Comparison of ENCODE assay signal across 1 cellular context in genomic region chr6:138248878-138249277, GRCh38.
TF ChIP-seq lines count a peak whose summit lies in the region.

No MANE protein-coding gene starts in this region.

TF ChIP-seq in HepG2, 621 proteins besides CTCF, POLR2A, EP300 and RAD21 (continued from another document and continues in another):
- TF ChIP-seq, protein P1, sequence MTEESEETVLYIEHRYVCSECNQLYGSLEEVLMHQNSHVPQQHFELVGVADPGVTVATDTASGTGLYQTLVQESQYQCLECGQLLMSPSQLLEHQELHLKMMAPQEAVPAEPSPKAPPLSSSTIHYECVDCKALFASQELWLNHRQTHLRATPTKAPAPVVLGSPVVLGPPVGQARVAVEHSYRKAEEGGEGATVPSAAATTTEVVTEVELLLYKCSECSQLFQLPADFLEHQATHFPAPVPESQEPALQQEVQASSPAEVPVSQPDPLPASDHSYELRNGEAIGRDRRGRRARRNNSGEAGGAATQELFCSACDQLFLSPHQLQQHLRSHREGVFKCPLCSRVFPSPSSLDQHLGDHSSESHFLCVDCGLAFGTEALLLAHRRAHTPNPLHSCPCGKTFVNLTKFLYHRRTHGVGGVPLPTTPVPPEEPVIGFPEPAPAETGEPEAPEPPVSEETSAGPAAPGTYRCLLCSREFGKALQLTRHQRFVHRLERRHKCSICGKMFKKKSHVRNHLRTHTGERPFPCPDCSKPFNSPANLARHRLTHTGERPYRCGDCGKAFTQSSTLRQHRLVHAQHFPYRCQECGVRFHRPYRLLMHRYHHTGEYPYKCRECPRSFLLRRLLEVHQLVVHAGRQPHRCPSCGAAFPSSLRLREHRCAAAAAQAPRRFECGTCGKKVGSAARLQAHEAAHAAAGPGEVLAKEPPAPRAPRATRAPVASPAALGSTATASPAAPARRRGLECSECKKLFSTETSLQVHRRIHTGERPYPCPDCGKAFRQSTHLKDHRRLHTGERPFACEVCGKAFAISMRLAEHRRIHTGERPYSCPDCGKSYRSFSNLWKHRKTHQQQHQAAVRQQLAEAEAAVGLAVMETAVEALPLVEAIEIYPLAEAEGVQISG (CRISPR knock-in tag; IDR thresholded peaks at IDR 0.05): 0 out of 2 replicates have a peak, but pooled peaks have one; percentile 24
- TF ChIP-seq SALL2 (CRISPR knock-in tag; IDR thresholded peaks at IDR 0.05) (no peak), KDM6A (CRISPR knock-in tag; IDR thresholded peaks at IDR 0.05; ENCODE audit: low read depth) (0 out of 2 replicates have a peak, but pooled peaks have one; percentile 25), ZBTB7A (CRISPR knock-in tag; IDR thresholded peaks at IDR 0.05) (no peak), RFXAP (CRISPR knock-in tag; IDR thresholded peaks at IDR 0.05; ENCODE audit: borderline replicate concordance) (0 out of 2 replicates have a peak, but pooled peaks have one; percentile 34), ZMYM4 (CRISPR knock-in tag; IDR thresholded peaks at IDR 0.05) (0 out of 2 replicates have a peak, but pooled peaks have one; percentile 28), CREM (IDR thresholded peaks at IDR 0.05) (peak; percentile 62; the same call in 1 of the 2 replicates), CREM (CRISPR knock-in tag; IDR thresholded peaks at IDR 0.05) (no peak), BCL6 (CRISPR knock-in tag; IDR thresholded peaks at IDR 0.05) (peak; percentile 100), FOXO1 (CRISPR knock-in tag; IDR thresholded peaks at IDR 0.05) (peak; percentile 73; the same call in 1 of the 2 replicates), KLF16 (CRISPR knock-in tag; IDR thresholded peaks at IDR 0.05) (peak in 1 of 2 experiments; percentile 53; a peak in 1 of 4 replicates), TEAD2 (CRISPR knock-in tag; IDR thresholded peaks at IDR 0.05) (no peak), ZKSCAN8 (CRISPR knock-in tag; IDR thresholded peaks at IDR 0.05; ENCODE audit: borderline replicate concordance) (peak; percentile 82; the same call in 1 of the 2 replicates), LRRFIP1 (CRISPR knock-in tag; conservative IDR thresholded peaks at IDR 0.05) (no peak), NKX3-1 (CRISPR knock-in tag; IDR thresholded peaks at IDR 0.05) (0 out of 2 replicates have a peak, but pooled peaks have one; percentile 32), SKI (IDR thresholded peaks at IDR 0.05; ENCODE audit: partially characterized antibody) (peak; percentile 99), ATF6 (CRISPR knock-in tag; conservative IDR thresholded peaks at IDR 0.05) (no peak), ZBTB3 (CRISPR knock-in tag; IDR thresholded peaks at IDR 0.05; ENCODE audit: borderline replicate concordance, low read depth) (peak; percentile 80; the same call in 1 of the 2 replicates), ARID3A (IDR thresholded peaks at IDR 0.05; ENCODE audit: low read depth, low read length) (peak; percentile 32; the same call in 1 of the 2 replicates), CREB1 (IDR thresholded peaks at IDR 0.05) (0 out of 2 replicates have a peak, but pooled peaks have one; percentile 15), CREB1 (CRISPR knock-in tag; IDR thresholded peaks at IDR 0.05) (no peak), SIN3B (IDR thresholded peaks at IDR 0.05; ENCODE audit: low read length) (no peak), SATB2 (CRISPR knock-in tag; IDR thresholded peaks at IDR 0.05) (no peak), YEATS4 (CRISPR knock-in tag; IDR thresholded peaks at IDR 0.05; ENCODE audit: borderline replicate concordance) (no peak), ZNF572 (CRISPR knock-in tag; IDR thresholded peaks at IDR 0.05) (no peak), THRA (CRISPR knock-in tag; IDR thresholded peaks at IDR 0.05; ENCODE audit: borderline replicate concordance) (peak; percentile 52; the same call in 1 of the 2 replicates), GATAD1 (CRISPR knock-in tag; IDR thresholded peaks at IDR 0.05) (0 out of 2 replicates have a peak, but pooled peaks have one; percentile 30), GABPA (IDR thresholded peaks at IDR 0.05; ENCODE audit: low read depth, low read length) (no peak), GABPA (CRISPR knock-in tag; IDR thresholded peaks at IDR 0.05; ENCODE audit: low read depth) (0 out of 2 replicates have a peak, but pooled peaks have one; percentile 25), CEBPG (CRISPR knock-in tag; IDR thresholded peaks at IDR 0.05) (0 out of 2 replicates have a peak, but pooled peaks have one; percentile 22), PHF5A (CRISPR knock-in tag; IDR thresholded peaks at IDR 0.05; ENCODE audit: low read depth, unreplicated experiment) (no peak), ZNF18 (CRISPR knock-in tag; IDR thresholded peaks at IDR 0.05; ENCODE audit: insufficient replicate concordance) (peak; percentile 42), GFI1 (CRISPR knock-in tag; IDR thresholded peaks at IDR 0.05; ENCODE audit: borderline replicate concordance) (peak; percentile 96), CBFB (CRISPR knock-in tag; IDR thresholded peaks at IDR 0.05) (no peak), ZNF816 (CRISPR knock-in tag; IDR thresholded peaks at IDR 0.05; ENCODE audit: borderline replicate concordance) (no peak), ISX (CRISPR knock-in tag; conservative IDR thresholded peaks at IDR 0.05) (no peak)
- TF ChIP-seq, protein P2, sequence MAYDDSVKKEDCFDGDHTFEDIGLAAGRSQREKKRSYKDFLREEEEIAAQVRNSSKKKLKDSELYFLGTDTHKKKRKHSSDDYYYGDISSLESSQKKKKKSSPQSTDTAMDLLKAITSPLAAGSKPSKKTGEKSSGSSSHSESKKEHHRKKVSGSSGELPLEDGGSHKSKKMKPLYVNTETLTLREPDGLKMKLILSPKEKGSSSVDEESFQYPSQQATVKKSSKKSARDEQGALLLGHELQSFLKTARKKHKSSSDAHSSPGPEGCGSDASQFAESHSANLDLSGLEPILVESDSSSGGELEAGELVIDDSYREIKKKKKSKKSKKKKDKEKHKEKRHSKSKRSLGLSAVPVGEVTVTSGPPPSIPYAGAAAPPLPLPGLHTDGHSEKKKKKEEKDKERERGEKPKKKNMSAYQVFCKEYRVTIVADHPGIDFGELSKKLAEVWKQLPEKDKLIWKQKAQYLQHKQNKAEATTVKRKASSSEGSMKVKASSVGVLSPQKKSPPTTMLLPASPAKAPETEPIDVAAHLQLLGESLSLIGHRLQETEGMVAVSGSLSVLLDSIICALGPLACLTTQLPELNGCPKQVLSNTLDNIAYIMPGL (CRISPR knock-in tag; IDR thresholded peaks at IDR 0.05; ENCODE audit: borderline replicate concordance in 1 of 2, low read depth in 1 of 2): peak in 1 of 2 experiments; percentile 48; a peak in 1 of 4 replicates
- TF ChIP-seq, protein P3, sequence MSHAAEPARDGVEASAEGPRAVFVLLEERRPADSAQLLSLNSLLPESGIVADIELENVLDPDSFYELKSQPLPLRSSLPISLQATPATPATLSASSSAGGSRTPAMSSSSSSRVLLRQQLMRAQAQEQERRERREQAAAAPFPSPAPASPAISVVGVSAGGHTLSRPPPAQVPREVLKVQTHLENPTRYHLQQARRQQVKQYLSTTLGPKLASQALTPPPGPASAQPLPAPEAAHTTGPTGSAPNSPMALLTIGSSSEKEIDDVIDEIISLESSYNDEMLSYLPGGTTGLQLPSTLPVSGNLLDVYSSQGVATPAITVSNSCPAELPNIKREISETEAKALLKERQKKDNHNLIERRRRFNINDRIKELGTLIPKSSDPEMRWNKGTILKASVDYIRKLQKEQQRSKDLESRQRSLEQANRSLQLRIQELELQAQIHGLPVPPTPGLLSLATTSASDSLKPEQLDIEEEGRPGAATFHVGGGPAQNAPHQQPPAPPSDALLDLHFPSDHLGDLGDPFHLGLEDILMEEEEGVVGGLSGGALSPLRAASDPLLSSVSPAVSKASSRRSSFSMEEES (CRISPR knock-in tag; IDR thresholded peaks at IDR 0.05): peak; percentile 40; the same call in 1 of the 2 replicates
- TF ChIP-seq, protein P4, sequence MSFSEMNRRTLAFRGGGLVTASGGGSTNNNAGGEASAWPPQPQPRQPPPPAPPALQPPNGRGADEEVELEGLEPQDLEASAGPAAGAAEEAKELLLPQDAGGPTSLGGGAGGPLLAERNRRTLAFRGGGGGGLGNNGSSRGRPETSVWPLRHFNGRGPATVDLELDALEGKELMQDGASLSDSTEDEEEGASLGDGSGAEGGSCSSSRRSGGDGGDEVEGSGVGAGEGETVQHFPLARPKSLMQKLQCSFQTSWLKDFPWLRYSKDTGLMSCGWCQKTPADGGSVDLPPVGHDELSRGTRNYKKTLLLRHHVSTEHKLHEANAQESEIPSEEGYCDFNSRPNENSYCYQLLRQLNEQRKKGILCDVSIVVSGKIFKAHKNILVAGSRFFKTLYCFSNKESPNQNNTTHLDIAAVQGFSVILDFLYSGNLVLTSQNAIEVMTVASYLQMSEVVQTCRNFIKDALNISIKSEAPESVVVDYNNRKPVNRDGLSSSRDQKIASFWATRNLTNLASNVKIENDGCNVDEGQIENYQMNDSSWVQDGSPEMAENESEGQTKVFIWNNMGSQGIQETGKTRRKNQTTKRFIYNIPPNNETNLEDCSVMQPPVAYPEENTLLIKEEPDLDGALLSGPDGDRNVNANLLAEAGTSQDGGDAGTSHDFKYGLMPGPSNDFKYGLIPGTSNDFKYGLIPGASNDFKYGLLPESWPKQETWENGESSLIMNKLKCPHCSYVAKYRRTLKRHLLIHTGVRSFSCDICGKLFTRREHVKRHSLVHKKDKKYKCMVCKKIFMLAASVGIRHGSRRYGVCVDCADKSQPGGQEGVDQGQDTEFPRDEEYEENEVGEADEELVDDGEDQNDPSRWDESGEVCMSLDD (CRISPR knock-in tag; IDR thresholded peaks at IDR 0.05; ENCODE audit: borderline replicate concordance): peak; percentile 79; the same call in 1 of the 2 replicates
